Comparison of ENCODE assay signal across 11 cellular contexts in genomic region chr13:109331898-109332297, GRCh38.
A peak's percentile ranks its signal among the peaks of the same experiment; 100 is the strongest.
DNase-seq lines count a peak whose midpoint lies in the region; ATAC-seq and TF ChIP-seq lines count a peak whose summit lies in the region.
"Had no signal": no experiment of that assay in that cellular context is flagged by ENCODE, and none has a peak within 500 bp of the region (broad histone marks: within the 10 kb centered on the region; RNA-seq: fewer than 3 reads in every experiment).

No MANE protein-coding gene starts in this region.

- TF ChIP-seq CTCF in foreskin keratinocyte (conservative IDR thresholded peaks at IDR 0.05): no peak

- peak; percentile 18 for DNase-seq in A172 (ENCODE audit: low spot score)
- peak; percentile 97 for DNase-seq in NCI-H1092 treated with DMSO at 0.1 percent for 48 hours (lab: John Stamatoyannopoulos, UW)
- DNase-seq in NCI-H82 (lab: John Stamatoyannopoulos, UW): peak; percentile 82
- DNase-seq in foreskin keratinocyte: peak in 1 of 2 donors; percentile 24
- DNase-seq in GM19238 (ENCODE audit: insufficient read length, low spot score): no peak
- DNase-seq: Right ventricle myocardium superior; stimulated activated CD4-positive, alpha-beta T cell treated with anti-CD3 and anti-CD28 coated beads, Interleukin-12 subunit alpha, Interleukin-12 subunit beta, amount 100 ng/mL, for 4 hours had no signal

- no peaks in the 10 kb centered on the region for H3K4me1 ChIP-seq in foreskin keratinocyte

- H3K4me3 Mint-ChIP-seq in activated T-helper 17 cell treated with anti-CD3 and anti-CD28 coated beads, Interleukin-2, amount 50 U/mL, for 72 hours: no peak overlapping the region

- no peak overlapping the region for H3K27ac ChIP-seq in foreskin keratinocyte
- H3K27ac ChIP-seq: A549 had no signal

- no peaks in the 10 kb centered on the region for H3K27me3 ChIP-seq in foreskin keratinocyte

- ATAC-seq in foreskin keratinocyte (peak; percentile 40), HG03280 (IDR thresholded peaks at IDR 0.05; ENCODE audit: unreplicated experiment) (no peak), GM18868 (IDR thresholded peaks at IDR 0.05; ENCODE audit: unreplicated experiment) (no peak)
- ATAC-seq in activated T-helper 17 cell treated with anti-CD3 and anti-CD28 coated beads, Interleukin-2, amount 50 U/mL, for 72 hours (replicated peaks): no peak
- ATAC-seq: A549 had no signal

- H3K27me3 Mint-ChIP-seq in activated T-helper 17 cell treated with anti-CD3 and anti-CD28 coated beads, Interleukin-2, amount 50 U/mL, for 72 hours: peaks cover 16% of the 10 kb centered on the region

- H3K4me1 Mint-ChIP-seq in activated T-helper 17 cell treated with anti-CD3 and anti-CD28 coated beads, Interleukin-2, amount 50 U/mL, for 72 hours: no peaks in the 10 kb centered on the region

- no peak overlapping the region for H3K27ac Mint-ChIP-seq in activated T-helper 17 cell treated with anti-CD3 and anti-CD28 coated beads, Interleukin-2, amount 50 U/mL, for 72 hours

- no peaks in the 10 kb centered on the region for H3K36me3 Mint-ChIP-seq in activated T-helper 17 cell treated with anti-CD3 and anti-CD28 coated beads, Interleukin-2, amount 50 U/mL, for 72 hours (ENCODE audit: low read depth)

- H3K9me3 Mint-ChIP-seq in activated T-helper 17 cell treated with anti-CD3 and anti-CD28 coated beads, Interleukin-2, amount 50 U/mL, for 72 hours: no peaks in the 10 kb centered on the region
